8 cellular contexts compared by ENCODE assay signal in the genomic region with DNA sequence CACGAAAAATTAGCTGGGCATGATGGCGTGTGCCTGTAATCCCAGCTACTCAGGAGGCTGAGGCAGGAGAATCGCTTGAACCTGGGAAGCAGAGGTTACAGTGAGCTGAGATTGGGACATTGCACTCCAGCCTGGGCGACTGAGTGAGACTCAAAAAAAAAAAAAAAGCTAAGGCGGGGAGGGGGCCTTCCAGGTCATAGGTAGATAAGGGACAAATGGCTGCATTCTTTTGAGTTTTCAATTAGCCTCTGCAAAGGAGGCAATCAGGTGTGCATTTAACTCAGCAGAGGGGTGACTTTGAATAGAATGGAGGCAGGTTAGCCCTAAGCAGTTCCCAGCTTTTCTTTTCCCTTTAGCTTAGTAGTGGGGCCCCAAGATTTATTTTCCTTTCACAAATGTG. TPM values are rescaled to one million over a fixed set of nuclear protein-coding genes. Genes with fewer than 3 reads are reported as not detected.
DNase-seq lines count a peak whose midpoint lies in the region; ATAC-seq and TF ChIP-seq lines count a peak whose summit lies in the region.

No MANE protein-coding gene starts in this region.

- H3K36me3 ChIP-seq in cardiac muscle cell, result no peaks in the 10 kb centered on the region
- H3K36me3 ChIP-seq in ascending aorta, result no peaks in the 10 kb centered on the region
- H3K36me3 ChIP-seq in mesodermal cell (ENCODE audit: control insufficient read depth, insufficient read depth, low read length), result no peaks in the 10 kb centered on the region
- no peaks in the 10 kb centered on the region for H3K36me3 ChIP-seq in urinary bladder (ENCODE audit: insufficient read depth)

- no peak for DNase-seq in cardiac muscle cell (ENCODE audit: low read depth in 1 of 2, low spot score in 1 of 2)
- DNase-seq in right cardiac atrium, result no peak
- no peak for DNase-seq in ascending aorta (ENCODE audit: low spot score in 2 of 2)
- no peak for DNase-seq in mucosa of gallbladder (ENCODE audit: low spot score)
- DNase-seq in NCI-H345 (lab: John Stamatoyannopoulos, UW), result no peak
- DNase-seq in UCSD-AML1 (lab: John Stamatoyannopoulos, UW; ENCODE audit: unreplicated experiment), result no peak

- H3K27ac ChIP-seq in cardiac muscle cell, result no peak overlapping the region
- H3K27ac ChIP-seq in right cardiac atrium (ENCODE audit: low read length), result no peak overlapping the region
- H3K27ac ChIP-seq in ascending aorta, result no peak overlapping the region
- H3K27ac ChIP-seq in mesodermal cell (ENCODE audit: low read depth, low read length, severe bottlenecking), result no peak overlapping the region
- no peak overlapping the region for H3K27ac ChIP-seq in urinary bladder (ENCODE audit: low read depth)

- 47% methylated on average over 5 of the region's 5 CpGs for WGBS in right cardiac atrium
- WGBS in mesodermal cell (ENCODE audit: insufficient coverage in 2 of 2), 2 experiments, result 75 to 80% methylated on average over 3 of the region's 5 CpGs
- 55% methylated on average over 5 of the region's 5 CpGs for WGBS in urinary bladder

- intact Hi-C loops in right cardiac atrium (cut with DNase I), result loop anchor here in 1 of 4 donors (10.0 kb wide), 1 partner anchor 70 kb away; a partner anchor contains a TSS
- intact Hi-C loops in ascending aorta (cut with DNase I), result loop anchor here (10.0 kb wide), 1 partner anchor 160 kb away; no protein-coding TSS in a partner anchor

- H3K4me1 ChIP-seq in cardiac muscle cell (ENCODE audit: low read depth), result no peaks in the 10 kb centered on the region
- no peaks in the 10 kb centered on the region for H3K4me1 ChIP-seq in right cardiac atrium (ENCODE audit: control insufficient read depth, insufficient read depth, low read length)
- peaks cover 4 to 11% of the 10 kb centered on the region in 2 donors for H3K4me1 ChIP-seq in ascending aorta
- H3K4me1 ChIP-seq in mesodermal cell (ENCODE audit: control insufficient read depth, insufficient read depth, low read length, poor library complexity, severe bottlenecking), result no peaks in the 10 kb centered on the region
- no peaks in the 10 kb centered on the region for H3K4me1 ChIP-seq in urinary bladder (ENCODE audit: insufficient read depth)

- H3K27me3 ChIP-seq in cardiac muscle cell (no peaks in the 10 kb centered on the region), right cardiac atrium (ENCODE audit: control insufficient read depth, insufficient read depth) (no peaks in the 10 kb centered on the region), ascending aorta (no peaks in the 10 kb centered on the region)

- no peak for TF ChIP-seq CTCF in cardiac muscle cell (IDR thresholded peaks at IDR 0.05; ENCODE audit: low read depth, low read length)
- TF ChIP-seq CTCF in ascending aorta (IDR thresholded peaks at IDR 0.05), result no peak

- no peak for ATAC-seq in right cardiac atrium

- H3K9me3 ChIP-seq in cardiac muscle cell (ENCODE audit: low read depth) (no peaks in the 10 kb centered on the region), right cardiac atrium (ENCODE audit: control insufficient read depth, low read length) (no peaks in the 10 kb centered on the region), ascending aorta (no peaks in the 10 kb centered on the region), mesodermal cell (ENCODE audit: control insufficient read depth, low read length) (no peaks in the 10 kb centered on the region)

- H3K4me3 ChIP-seq in cardiac muscle cell, result peak overlapping the region; percentile 81
- H3K4me3 ChIP-seq in right cardiac atrium (ENCODE audit: low read length), result no peak overlapping the region
- H3K4me3 ChIP-seq in ascending aorta, result peak overlapping the region; percentile 67 to 99
- H3K4me3 ChIP-seq in mesodermal cell (ENCODE audit: extremely low read depth, insufficient read depth, low read length, poor library complexity, severe bottlenecking), result peak overlapping the region; percentile 66
- peak overlapping the region; percentile 68 for H3K4me3 ChIP-seq in urinary bladder (ENCODE audit: low read depth, low read length)

RNA-seq across cellular contexts. Expression of a gene that starts 0.7 kb away (rescaled TPM):
- total RNA-seq in cardiac muscle cell, result 27.9 and 32.2 TPM in 2 replicates
- polyA plus RNA-seq in cardiac muscle cell, result 36.8 and 47.3 TPM in 2 replicates
- total RNA-seq in right cardiac atrium, result 10 to 100 TPM; 11.2 to 12.4 (median 11.7) TPM
- 11.1 TPM for polyA plus RNA-seq in right cardiac atrium
- total RNA-seq in ascending aorta, result 7.0 TPM
- polyA plus RNA-seq in mesodermal cell (2013, experiment 1 of 2), result 19.4 TPM
- 17.0 TPM for polyA plus RNA-seq in mesodermal cell (2013, experiment 2 of 2)
- total RNA-seq in urinary bladder, result 14.9 TPM
- polyA plus RNA-seq in urinary bladder, result 14.1 TPM
- 56.9 TPM for total RNA-seq in mucosa of gallbladder
